ENCODE assay signal across 8 cellular contexts in genomic region chr6:116253505-116254296, GRCh38. TPM values are rescaled to one million over a fixed set of nuclear protein-coding genes. Genes with fewer than 3 reads are reported as not detected.
A peak's percentile ranks its signal among the peaks of the same experiment; 100 is the strongest.
DNase-seq lines count a peak whose midpoint lies in the region; ATAC-seq lines count a peak whose summit lies in the region.

Gene TSPYL4 (minus strand): TSS chr6:116254075. CDS start chr6:116254008, 67 bp downstream.

- H3K4ac ChIP-seq in mesenchymal stem cell (ENCODE audit: low read depth in 1 of 2, low read length in 2 of 2), result peak within 1 kb of the TSS; percentile 8 to 96

- H3K14ac ChIP-seq in mesenchymal stem cell (ENCODE audit: low read length in 2 of 2), result peak within 1 kb of the TSS in 1 of 2 experiments; percentile 85

- ATAC-seq in GM21423 (IDR thresholded peaks at IDR 0.05; ENCODE audit: unreplicated experiment), result peak; percentile 99

- in situ Hi-C loops in Caki2 (cut with HindIII; ENCODE audit: low pct_unique_long_range_greater_than_20kb, low sequenced_read_pairs), result no loop called here
- in situ Hi-C loops in endometrial microvascular endothelial cells (cut with HindIII; ENCODE audit: inconsistent ontology term, low pct_unique_long_range_greater_than_20kb, low sequenced_read_pairs), result no loop called here

- H3K27me3 ChIP-seq in mesenchymal stem cell (ENCODE audit: control insufficient read depth in 1 of 2, insufficient read depth in 1 of 2, low read length in 2 of 2), result no peaks in the 10 kb centered on the region

- peak within 1 kb of the TSS; percentile 90 for H3K27ac ChIP-seq in mesenchymal stem cell (ENCODE audit: low read length, poor library complexity, severe bottlenecking)

- 2% methylated on average over 42 of the region's 53 CpGs for WGBS in mesenchymal stem cell

- peak within 1 kb of the TSS; percentile 55 to 68 for H3K23ac ChIP-seq in mesenchymal stem cell (ENCODE audit: low read length in 2 of 2)

- peaks cover 14% of the 10 kb centered on the region for H3K79me1 ChIP-seq in mesenchymal stem cell (replicated peaks; ENCODE audit: low read length, poor library complexity, severe bottlenecking)

- DNase-seq in Caki2 (ENCODE audit: low read depth), result peak; percentile 88
- DNase-seq in HUDEP-2 (lab: John Stamatoyannopoulos, UW; ENCODE audit: unreplicated experiment in 76 of 76), result peak in 75 of 76 experiments; percentile 40 to 97 (median 93)
- DNase-seq in NOMO-1 treated with dmso at 0.1 percent for 144 hours (lab: John Stamatoyannopoulos, UW; ENCODE audit: unreplicated experiment), result peak; percentile 84
- DNase-seq in activated CD8-positive, alpha-beta memory T cell treated with anti-CD3 and anti-CD28 coated beads for 48 hours (ENCODE audit: low read depth in 2 of 3, low spot score in 2 of 3), result peak; percentile 60 to 72 (median 70)
- DNase-seq in mesenchymal stem cell, result peak; percentile 98
- peak; percentile 67 for DNase-seq in stimulated activated CD8-positive, alpha-beta memory T cell treated with anti-CD3 and anti-CD28 coated beads, Interleukin-12 subunit alpha, Interleukin-12 subunit beta, amount 100 ng/mL, for 24 hours (ENCODE audit: extremely low read depth)

- peak within 1 kb of the TSS; percentile 74 to 81 for H3K18ac ChIP-seq in mesenchymal stem cell (ENCODE audit: low read depth in 1 of 2, low read length in 2 of 2)

- peak within 1 kb of the TSS; percentile 81 for H4K8ac ChIP-seq in mesenchymal stem cell (ENCODE audit: low read length)

- H3K9me3 ChIP-seq in mesenchymal stem cell (ENCODE audit: control insufficient read depth, low read length), result no peaks in the 10 kb centered on the region

- peak within 1 kb of the TSS; percentile 57 for H2AK5ac ChIP-seq in mesenchymal stem cell (ENCODE audit: low read length, severe bottlenecking)

- peak within 1 kb of the TSS; percentile 95 for H2AFZ ChIP-seq in mesenchymal stem cell (ENCODE audit: low read depth, low read length)

- peak within 1 kb of the TSS; percentile 88 to 97 for H3K4me3 ChIP-seq in mesenchymal stem cell (ENCODE audit: insufficient read depth in 1 of 2, low read depth in 1 of 2, low read length in 2 of 2)

- H3K4me1 ChIP-seq in mesenchymal stem cell (ENCODE audit: control insufficient read depth, insufficient read depth, low read depth, low read length), result peaks cover 18% of the 10 kb centered on the region

- H3K9ac ChIP-seq in mesenchymal stem cell (ENCODE audit: low read length), result peak within 1 kb of the TSS; percentile 98

- H4K91ac ChIP-seq in mesenchymal stem cell (ENCODE audit: low read length), result peak within 1 kb of the TSS; percentile 44

- peak within 1 kb of the TSS; percentile 64 for H3K4me2 ChIP-seq in mesenchymal stem cell (ENCODE audit: low read length, poor library complexity, severe bottlenecking)

- peak within 1 kb of the TSS in 1 of 2 experiments; percentile 47 for H2BK12ac ChIP-seq in mesenchymal stem cell (ENCODE audit: low read length in 2 of 2)

- H2BK5ac ChIP-seq in mesenchymal stem cell (ENCODE audit: low read depth, low read length, poor library complexity, severe bottlenecking), result peak within 1 kb of the TSS; percentile 59

- H2BK15ac ChIP-seq in mesenchymal stem cell (ENCODE audit: low read depth, poor library complexity, severe bottlenecking), result peak within 1 kb of the TSS; percentile 87

- H2BK120ac ChIP-seq in mesenchymal stem cell (ENCODE audit: low read depth, low read length), result no peak within 1 kb of the TSS

- peaks cover 4 to 11% of the 10 kb centered on the region in 2 experiments for H3K36me3 ChIP-seq in mesenchymal stem cell (ENCODE audit: control insufficient read depth in 1 of 2, insufficient read depth in 2 of 2, low read depth in 1 of 2, low read length in 2 of 2)

RNA-seq across cellular contexts. Expression of gene TSPYL4, which starts in this region (rescaled TPM):
- total RNA-seq in Caki2 (2014; rRNA removed; shearing (Covaris generic); ENCODE audit: low replicate concordance), result 1.4 and 3.4 TPM in 2 replicates
- 21.4 TPM for total RNA-seq in endometrial microvascular endothelial cells (ENCODE audit: inconsistent ontology term)
- polyA plus RNA-seq in mesenchymal stem cell (2013, experiment 1 of 2), result 10.8 TPM
- polyA plus RNA-seq in mesenchymal stem cell (2013, experiment 2 of 2), result 10.7 TPM

Comparison
In these comparisons a context has a peak if more than half of its experiments do, and no peak if none do; other contexts are left out.
1. Peak in every context shown above with its lines: DNase-seq, ATAC-seq, H3K4me3 ChIP-seq and H3K27ac ChIP-seq.